ENCODE assay signal across 8 cellular contexts in genomic region chr5:176609724-176610429, GRCh38. TPM values are rescaled to one million over a fixed set of nuclear protein-coding genes. Genes with fewer than 3 reads are reported as not detected.
DNase-seq lines count a peak whose midpoint lies in the region; ATAC-seq and TF ChIP-seq lines count a peak whose summit lies in the region.

Gene GPRIN1 (minus strand): TSS chr5:176610156. CDS start chr5:176599834, 10,322 bp downstream.

- peak; percentile 96 for DNase-seq in AG08395 (ENCODE audit: low spot score)
- DNase-seq in NCI-H2196 (lab: John Stamatoyannopoulos, UW; ENCODE audit: unreplicated experiment), result peak; percentile 90
- peak; percentile 42 to 44 for DNase-seq in activated CD4-positive, alpha-beta T cell treated with anti-CD3 and anti-CD28 coated beads, Interleukin-2, amount 50 U/mL, for 24 hours (ENCODE audit: low read depth in 1 of 2, low spot score in 1 of 2)
- peak; percentile 91 for DNase-seq in endodermal cell
- peak; percentile 48 for DNase-seq in stomach

- no peaks in the 10 kb centered on the region for H3K36me3 Mint-ChIP-seq in endodermal cell (ENCODE audit: low read depth)

- TF ChIP-seq POLR2A in GM18505 (IDR thresholded peaks at IDR 0.05; ENCODE audit: borderline replicate concordance, extremely low read depth, insufficient read depth, insufficient read length) (no peak), stomach (IDR thresholded peaks at IDR 0.05) (no peak)

- peaks cover 45% of the 10 kb centered on the region for H3K27me3 Mint-ChIP-seq in endodermal cell (ENCODE audit: insufficient read depth)

- H3K27ac Mint-ChIP-seq in endodermal cell, result peak within 1 kb of the TSS; percentile 59

- WGBS in endodermal cell (ENCODE audit: insufficient coverage in 1 of 2, insufficient read length in 1 of 2), 2 experiments, result 0% methylated on average over 18 to 100 of the region's 100 CpGs
- WGBS in stomach, 5 donors, result 0 to 1% (median 1%) methylated on average over 24 to 98 of the region's 100 CpGs

- peak within 1 kb of the TSS; percentile 69 for H3K4me3 Mint-ChIP-seq in endodermal cell

- no peaks in the 10 kb centered on the region for H3K36me3 ChIP-seq in endodermal cell (ENCODE audit: control insufficient read depth, insufficient read depth, low read length)
- H3K36me3 ChIP-seq in stomach, result no peaks in the 10 kb centered on the region

- no peak within 1 kb of the TSS for H3K27ac ChIP-seq in endodermal cell (ENCODE audit: low read depth, low read length)
- peak within 1 kb of the TSS in 2 of 5 donors; percentile 29 to 38 for H3K27ac ChIP-seq in stomach

- intact Hi-C loops in stomach (cut with DNase I; ENCODE audit: low total_unique reads), result no loop called here

- no peak for TF ChIP-seq EP300 in stomach (IDR thresholded peaks at IDR 0.05)

- H3K9me3 ChIP-seq in endodermal cell (ENCODE audit: control insufficient read depth, low read length), result no peaks in the 10 kb centered on the region
- H3K9me3 ChIP-seq in mononuclear cell (ENCODE audit: low read depth, low read length), result no peaks in the 10 kb centered on the region
- no peaks in the 10 kb centered on the region for H3K9me3 ChIP-seq in stomach

- peak; percentile 58 for TF ChIP-seq CTCF in endodermal cell (conservative IDR thresholded peaks at IDR 0.05)
- TF ChIP-seq CTCF in stomach (IDR thresholded peaks at IDR 0.05), result no peak

- H3K4me3 ChIP-seq in endodermal cell (ENCODE audit: low read length) (peak within 1 kb of the TSS; percentile 76), mononuclear cell (ENCODE audit: low read length) (peak within 1 kb of the TSS; percentile 44), stomach (peak within 1 kb of the TSS; percentile 56 to 70 (median 66))

- H3K9ac ChIP-seq in endodermal cell (ENCODE audit: extremely low read depth, low read length, poor library complexity, severe bottlenecking), result no peak within 1 kb of the TSS

- peaks cover 8% of the 10 kb centered on the region for H3K4me1 ChIP-seq in endodermal cell (ENCODE audit: control insufficient read depth, insufficient read depth, low read length)
- H3K4me1 ChIP-seq in mononuclear cell (ENCODE audit: insufficient read depth, low read length), result no peaks in the 10 kb centered on the region
- H3K4me1 ChIP-seq in stomach, result peaks cover 5 to 27% (median 15%) of the 10 kb centered on the region in 4 donors

- peak; percentile 81 for ATAC-seq in GM18505 (IDR thresholded peaks at IDR 0.05; ENCODE audit: unreplicated experiment)
- peak; percentile 60 for ATAC-seq in HG02938 (IDR thresholded peaks at IDR 0.05; ENCODE audit: unreplicated experiment)

- peaks cover 16% of the 10 kb centered on the region for H3K27me3 ChIP-seq in endodermal cell (ENCODE audit: control insufficient read depth, insufficient read depth, low read length, poor library complexity, severe bottlenecking)
- H3K27me3 ChIP-seq in mononuclear cell (ENCODE audit: insufficient read depth, low read length), result peaks cover 21% of the 10 kb centered on the region
- H3K27me3 ChIP-seq in stomach, result peaks cover 4 to 57% (median 28%) of the 10 kb centered on the region in 3 donors

- no peaks in the 10 kb centered on the region for H3K9me3 Mint-ChIP-seq in endodermal cell

- H3K4me1 Mint-ChIP-seq in endodermal cell, result peaks cover 12% of the 10 kb centered on the region

RNA-seq across cellular contexts. Expression of gene GPRIN1, which starts in this region (rescaled TPM):
- total RNA-seq in endodermal cell (1 to 10 TPM; 4.5 to 4.9 TPM), mononuclear cell (0.94 TPM), stomach (1 to 10 TPM in 1 of 5 donors, under 1 TPM in 2, not detected in 2; 0.72 to 1.4 (median 0.92) TPM)
- polyA plus RNA-seq in endodermal cell (2013, experiment 1 of 2), result 10.4 TPM
- polyA plus RNA-seq in endodermal cell (2013, experiment 2 of 2), result 10.0 TPM
- under 1 TPM; 0.30 to 0.46 (median 0.37) TPM for polyA plus RNA-seq in stomach

Comparison
In these comparisons a context has a peak if more than half of its experiments do, and no peak if none do; other contexts are left out.
1. DNase-seq: peak in every context shown above with its lines; median percentile 96 in AG08395; 91 in endodermal cell; 90 in NCI-H2196; 48 in stomach; 43 in activated CD4-positive, alpha-beta T cell treated with anti-CD3 and anti-CD28 coated beads, Interleukin-2, amount 50 U/mL, for 24 hours.